8 cellular contexts compared by ENCODE assay signal in genomic region chr16:69123894-69124293, GRCh38. TPM values are rescaled to one million over a fixed set of nuclear protein-coding genes. Genes with fewer than 3 reads are reported as not detected.
A peak's percentile ranks its signal among the peaks of the same experiment; 100 is the strongest.
DNase-seq lines count a peak whose midpoint lies in the region; ATAC-seq and TF ChIP-seq lines count a peak whose summit lies in the region.

No MANE protein-coding gene starts in this region.

- peaks cover 19% of the 10 kb centered on the region for H3K4me1 Mint-ChIP-seq in activated naive CD8-positive, alpha-beta T cell treated with anti-CD3 and anti-CD28 coated beads for 36 hours

- H3K9me3 Mint-ChIP-seq in activated naive CD8-positive, alpha-beta T cell treated with anti-CD3 and anti-CD28 coated beads for 36 hours = no peaks in the 10 kb centered on the region

- ATAC-seq in left cardiac atrium (peak in 1 of 2 donors; percentile 30), GM21619 (IDR thresholded peaks at IDR 0.05; ENCODE audit: unreplicated experiment) (no peak)

- DNase-seq in DMS53 treated with DMSO at 0.1 percent for 48 hours (lab: John Stamatoyannopoulos, UW; ENCODE audit: unreplicated experiment) = peak; percentile 44
- DNase-seq in LNCaP clone FGC (ENCODE audit: low read depth) = no peak
- peak; percentile 82 for DNase-seq in SK-MEL-5 (ENCODE audit: low read depth, low spot score)
- peak; percentile 43 for DNase-seq in activated naive CD8-positive, alpha-beta T cell treated with anti-CD3 and anti-CD28 coated beads for 36 hours
- DNase-seq in left cardiac atrium = peak; percentile 64
- DNase-seq in smooth muscle cell of the brain vasculature (ENCODE audit: low read depth, low spot score) = peak; percentile 65
- DNase-seq in islet precursor cell = no peak

- TF ChIP-seq CTCF in LNCaP clone FGC (IDR thresholded peaks at IDR 0.05; ENCODE audit: control insufficient read depth, extremely low read depth, insufficient read depth) = peak; percentile 53

- H3K27me3 Mint-ChIP-seq in activated naive CD8-positive, alpha-beta T cell treated with anti-CD3 and anti-CD28 coated beads for 36 hours = no peaks in the 10 kb centered on the region

- no peak overlapping the region for H3K4me3 Mint-ChIP-seq in activated naive CD8-positive, alpha-beta T cell treated with anti-CD3 and anti-CD28 coated beads for 36 hours

- intact Hi-C loops in left cardiac atrium (cut with DNase I) = loop anchor here (1.0 to 10.0 kb wide), 4 partner anchors 221 to 599 kb away; no protein-coding TSS in a partner anchor

- peaks cover 19% of the 10 kb centered on the region for H3K36me3 Mint-ChIP-seq in activated naive CD8-positive, alpha-beta T cell treated with anti-CD3 and anti-CD28 coated beads for 36 hours

- H3K4me3 ChIP-seq in LNCaP clone FGC (ENCODE audit: low read depth, low read length) = no peak overlapping the region

- in situ Hi-C loops in SK-MEL-5 (cut with HindIII; ENCODE audit: low pct_unique_long_range_greater_than_20kb, low sequenced_read_pairs) = no loop called here

- no peak overlapping the region for H3K27ac Mint-ChIP-seq in activated naive CD8-positive, alpha-beta T cell treated with anti-CD3 and anti-CD28 coated beads for 36 hours

RNA-seq across cellular contexts. Expression of gene CHTF8, which starts 8.5 kb away (rescaled TPM):
- 70.5 and 80.5 TPM in 2 replicates for total RNA-seq in SK-MEL-5 (2014; rRNA removed; shearing (Covaris generic))
- 151 and 172 TPM in 2 replicates for polyA plus RNA-seq in SK-MEL-5 (2015; cell fraction: cytosol; rRNA removed)
- polyA plus RNA-seq in SK-MEL-5 (2015; cell fraction: nucleus; rRNA removed) = 80.6 and 103 TPM in 2 replicates
- total RNA-seq in activated naive CD8-positive, alpha-beta T cell treated with anti-CD3 and anti-CD28 coated beads for 36 hours = 100 to 1,000 TPM; 135 to 141 TPM
- total RNA-seq in left cardiac atrium = 10 to 100 TPM; 52.9 to 56.7 TPM

RNA-seq across cellular contexts. Expression of gene UTP4, which starts 8.6 kb away (rescaled TPM):
- total RNA-seq in SK-MEL-5 (2014; rRNA removed; shearing (Covaris generic)) = 24.7 and 26.6 TPM in 2 replicates
- 54.4 and 56.5 TPM in 2 replicates for polyA plus RNA-seq in SK-MEL-5 (2015; cell fraction: cytosol; rRNA removed)
- polyA plus RNA-seq in SK-MEL-5 (2015; cell fraction: nucleus; rRNA removed) = 72.5 and 91.4 TPM in 2 replicates
- 100 to 1,000 TPM; 149 to 153 TPM for total RNA-seq in activated naive CD8-positive, alpha-beta T cell treated with anti-CD3 and anti-CD28 coated beads for 36 hours
- 10 to 100 TPM; 26.6 to 32.9 TPM for total RNA-seq in left cardiac atrium

RNA-seq across cellular contexts. Expression of gene HAS3, which starts 18.4 kb away (rescaled TPM):
- 0.05 and 0.32 TPM in 2 replicates for total RNA-seq in SK-MEL-5 (2014; rRNA removed; shearing (Covaris generic))
- polyA plus RNA-seq in SK-MEL-5 (2015; cell fraction: cytosol; rRNA removed) = 0.38 and 0.63 TPM in 2 replicates
- 3.2 and 5.7 TPM in 2 replicates for polyA plus RNA-seq in SK-MEL-5 (2015; cell fraction: nucleus; rRNA removed)
- total RNA-seq in activated naive CD8-positive, alpha-beta T cell treated with anti-CD3 and anti-CD28 coated beads for 36 hours = under 1 TPM; 0.33 to 0.74 TPM
- total RNA-seq in left cardiac atrium = under 1 TPM; 0.44 TPM

Comparison
In these comparisons a context has a peak if more than half of its experiments do, and no peak if none do; other contexts are left out.
1. DNase-seq: peak in DMS53 treated with DMSO at 0.1 percent for 48 hours (single experiment), SK-MEL-5 (single experiment), activated naive CD8-positive, alpha-beta T cell treated with anti-CD3 and anti-CD28 coated beads for 36 hours (single experiment), left cardiac atrium (single experiment) and smooth muscle cell of the brain vasculature (single experiment); none in LNCaP clone FGC (single experiment) and islet precursor cell (single experiment).